In the genomic region with DNA sequence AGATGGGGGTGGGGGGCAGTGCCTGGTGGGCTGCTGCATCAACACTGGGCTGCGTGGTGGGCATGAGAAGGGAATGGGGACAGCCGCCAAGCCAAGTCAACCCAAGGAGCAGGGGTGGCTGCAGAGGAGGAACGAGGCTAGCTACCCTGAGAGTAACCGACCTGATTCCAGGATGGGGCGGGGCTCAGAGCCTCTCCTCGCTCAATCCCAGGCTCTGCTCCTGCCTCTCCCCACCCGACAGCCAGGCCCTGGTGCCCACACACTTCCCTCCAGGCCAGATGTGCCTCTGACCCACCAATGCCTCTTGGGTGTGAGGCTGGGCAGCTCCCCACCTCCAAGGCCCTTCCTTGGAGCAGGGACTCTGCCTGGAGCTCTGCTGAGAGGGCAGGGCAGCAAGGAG, we compare ENCODE assay signal across 1 cellular context.
TF ChIP-seq lines count a peak whose summit lies in the region.

No MANE protein-coding gene starts in this region.

TF ChIP-seq in A549, 52 proteins besides CTCF, POLR2A, EP300 and RAD21 (continued from another document):
- TF ChIP-seq, protein P1, sequence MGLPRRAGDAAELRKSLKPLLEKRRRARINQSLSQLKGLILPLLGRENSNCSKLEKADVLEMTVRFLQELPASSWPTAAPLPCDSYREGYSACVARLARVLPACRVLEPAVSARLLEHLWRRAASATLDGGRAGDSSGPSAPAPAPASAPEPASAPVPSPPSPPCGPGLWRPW (IDR thresholded peaks at IDR 0.05), result no peak
